Comparison of ENCODE assay signal across 15 cellular contexts in genomic region chr6:136050475-136050874, GRCh38.
DNase-seq lines count a peak whose midpoint lies in the region; ATAC-seq, FAIRE-seq and TF ChIP-seq lines count a peak whose summit lies in the region.
"Had no signal": no experiment of that assay in that cellular context is flagged by ENCODE, and none has a peak within 500 bp of the region (broad histone marks: within the 10 kb centered on the region; RNA-seq: fewer than 3 reads in every experiment).

No MANE protein-coding gene starts in this region.

- H3K4me2 ChIP-seq in endothelial cell of umbilical vein (ENCODE audit: insufficient read depth, low read length), result peak overlapping the region; percentile 88

- intact Hi-C loops in heart right ventricle (cut with DNase I) (loop anchor here in 1 of 10 donors (5.0 kb wide), 1 partner anchor 52 kb away; no protein-coding TSS in a partner anchor), cardiac septum (cut with DNase I) (no loop called here), endothelial cell of umbilical vein (cut with micrococcal nuclease) (loop anchor here (5.0 kb wide), 1 partner anchor 128 kb away; no protein-coding TSS in a partner anchor), prostate gland (cut with DNase I) (no loop called here), uterus (cut with DNase I; ENCODE audit: low total_unique reads) (no loop called here)

- H3K9ac ChIP-seq in endothelial cell of umbilical vein (replicated peaks; ENCODE audit: extremely low read depth, insufficient read depth, low read length), result peak overlapping the region; percentile 88

- dilution Hi-C loops in endothelial cell of umbilical vein (cut with MboI; ENCODE audit: extremely low pct_ligation_motif_present, low sequenced_read_pairs), result no loop called here

- DNase-seq in heart right ventricle, result no peak
- DNase-seq in cardiac septum (ENCODE audit: low spot score), result no peak
- DNase-seq in endothelial cell of umbilical vein (ENCODE audit: low read depth, low spot score), result peak; percentile 54
- DNase-seq in prostate gland (ENCODE audit: low spot score), result no peak
- no peak for DNase-seq in uterus
- DNase-seq in NCI-H128 (lab: John Stamatoyannopoulos, UW; ENCODE audit: unreplicated experiment), result no peak
- no peak for DNase-seq in GM12891 (ENCODE audit: insufficient read length, low spot score)
- DNase-seq in SW480 (ENCODE audit: low spot score), result no peak
- DNase-seq: DMS79 treated with DMSO at 0.1 percent for 48 hours; hypothalamus; NCI-H2029 treated with DMSO at 0.1 percent for 48 hours; stimulated activated naive CD8-positive, alpha-beta T cell treated with anti-CD3 and anti-CD28 coated beads, Interleukin-15, amount 100 ng/mL, for 72 hours had no signal

- H3K9me1 ChIP-seq in endothelial cell of umbilical vein (replicated peaks; ENCODE audit: control insufficient read depth, extremely low read depth, insufficient read depth, low read length), result no peaks in the 10 kb centered on the region

- TF ChIP-seq POLR2A in endothelial cell of umbilical vein (IDR thresholded peaks at IDR 0.05; ENCODE audit: low read depth, low read length), result no peak
- no peak for TF ChIP-seq POLR2A in prostate gland (IDR thresholded peaks at IDR 0.05)
- no peak for TF ChIP-seq POLR2A in uterus (IDR thresholded peaks at IDR 0.05)
- TF ChIP-seq POLR2A in GM12891 (IDR thresholded peaks at IDR 0.05; ENCODE audit: low read depth, low read length), result no peak

- H3K36me3 ChIP-seq in heart right ventricle, result no peaks in the 10 kb centered on the region
- H3K36me3 ChIP-seq in endothelial cell of umbilical vein (ENCODE audit: control insufficient read depth in 2 of 2, extremely low read depth in 1 of 2, insufficient read depth in 2 of 2, low read length in 2 of 2), result no peaks in the 10 kb centered on the region
- no peaks in the 10 kb centered on the region for H3K36me3 ChIP-seq in prostate gland
- H3K36me3 ChIP-seq in uterus, result no peaks in the 10 kb centered on the region

- peak in 4 of 8 donors; percentile 7 to 28 (median 14) for ATAC-seq in heart right ventricle
- ATAC-seq: activated naive CD4-positive, alpha-beta T cell treated with anti-CD3 and anti-CD28 coated beads, Interleukin-2, amount 50 U/mL, for 72 hours; esophagus mucosa; stimulated activated naive CD8-positive, alpha-beta T cell treated with anti-CD3 and anti-CD28 coated beads, Interleukin-15, amount 100 ng/mL, for 72 hours had no signal

- peak overlapping the region; percentile 56 for H2AFZ ChIP-seq in endothelial cell of umbilical vein (ENCODE audit: low read depth, low read length)

- CTCF ChIA-PET in endothelial cell of umbilical vein (lab: Charles Lee), result interaction anchor here (0.7 to 2.6 kb wide), 10 partner anchors 9 to 63 kb away, joined by 3 to 16 read pairs (median 6); no protein-coding TSS in a partner anchor

- BruUV-seq in endothelial cell of umbilical vein (replicated peaks; lab: Mats Ljungman, UMichigan), result TSS peak; percentile 95

- FAIRE-seq in endothelial cell of umbilical vein (lab: Jason Lieb, UNC) (peak; percentile 26), GM12891 (lab: Jason Lieb, UNC) (no peak)

- H3K4me1 ChIP-seq in heart right ventricle (peaks cover 11 to 60% (median 33%) of the 10 kb centered on the region in 9 donors), endothelial cell of umbilical vein (ENCODE audit: control insufficient read depth, extremely low read depth, insufficient read depth, low read length) (peaks cover 39% of the 10 kb centered on the region), prostate gland (replicated peaks) (no peaks in the 10 kb centered on the region), uterus (peaks cover 0 to 12% of the 10 kb centered on the region in 2 donors)

- H3K4me3 ChIP-seq in heart right ventricle (peak overlapping the region in 2 of 10 donors; percentile 28 to 34), endothelial cell of umbilical vein (replicated peaks in 1 of 3; ENCODE audit: insufficient read depth in 1 of 3, low read depth in 1 of 3, low read length in 3 of 3) (peak overlapping the region in 1 of 3 experiments; percentile 16), prostate gland (no peak overlapping the region), uterus (no peak overlapping the region)

- peak overlapping the region; percentile 25 to 90 (median 79) for H3K27ac ChIP-seq in heart right ventricle
- H3K27ac ChIP-seq in endothelial cell of umbilical vein (ENCODE audit: insufficient read depth, low read depth, low read length), result peak overlapping the region; percentile 98
- peak overlapping the region; percentile 52 to 55 for H3K27ac ChIP-seq in prostate gland
- H3K27ac ChIP-seq in uterus, result peak overlapping the region; percentile 80 to 93
- H3K27ac ChIP-seq: HL-60 had no signal

- peaks cover 73% of the 10 kb centered on the region for H3K79me2 ChIP-seq in endothelial cell of umbilical vein (ENCODE audit: control insufficient read depth, insufficient read depth, low read length)

- WGBS in heart right ventricle, 2 donors, result 24 to 31% methylated on average over 1 of the region's 1 CpG
- 53% methylated on average over 1 of the region's 1 CpG for WGBS in prostate gland

- H3K9me3 ChIP-seq in heart right ventricle (no peaks in the 10 kb centered on the region), endothelial cell of umbilical vein (replicated peaks; ENCODE audit: control insufficient read depth, insufficient read depth, low read length) (no peaks in the 10 kb centered on the region), prostate gland (no peaks in the 10 kb centered on the region), uterus (no peaks in the 10 kb centered on the region)

- POLR2A ChIA-PET in endothelial cell of umbilical vein (lab: Charles Lee), result interaction anchor here (1.9 kb wide), 1 partner anchor 17 kb away, joined by 7 read pairs; no protein-coding TSS in a partner anchor

- TF ChIP-seq CTCF in heart right ventricle (IDR thresholded peaks at IDR 0.05) (no peak), endothelial cell of umbilical vein (IDR thresholded peaks at IDR 0.05; ENCODE audit: extremely low read depth in 1 of 2, insufficient read depth in 1 of 2, low read depth in 1 of 2, low read length in 2 of 2) (no peak), prostate gland (IDR thresholded peaks at IDR 0.05) (no peak), uterus (IDR thresholded peaks at IDR 0.05) (no peak)

- H3K27me3 ChIP-seq in heart right ventricle (no peaks in the 10 kb centered on the region), endothelial cell of umbilical vein (ENCODE audit: control insufficient read depth in 2 of 2, insufficient read depth in 2 of 2, low read length in 2 of 2) (no peaks in the 10 kb centered on the region), prostate gland (replicated peaks; ENCODE audit: insufficient read depth) (no peaks in the 10 kb centered on the region), uterus (no peaks in the 10 kb centered on the region)

- no peaks in the 10 kb centered on the region for H4K20me1 ChIP-seq in endothelial cell of umbilical vein (replicated peaks; ENCODE audit: control insufficient read depth, extremely low read depth, insufficient read depth, low read length)

TF ChIP-seq in endothelial cell of umbilical vein, 7 proteins besides CTCF, POLR2A, EP300 and RAD21:
- TF ChIP-seq, protein P1, sequence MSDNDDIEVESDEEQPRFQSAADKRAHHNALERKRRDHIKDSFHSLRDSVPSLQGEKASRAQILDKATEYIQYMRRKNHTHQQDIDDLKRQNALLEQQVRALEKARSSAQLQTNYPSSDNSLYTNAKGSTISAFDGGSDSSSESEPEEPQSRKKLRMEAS (IDR thresholded peaks at IDR 0.05; ENCODE audit: insufficient read depth, insufficient read length), result no peak

TF ChIP-seq in GM12891, 5 proteins besides CTCF, POLR2A, EP300 and RAD21:
- TF ChIP-seq POLR2AphosphoS5 (IDR thresholded peaks at IDR 0.05; ENCODE audit: low read depth, low read length), result no peak
